10 cellular contexts compared by ENCODE assay signal in genomic region chr19:17436094-17436873, GRCh38. TPM values are rescaled to one million over a fixed set of nuclear protein-coding genes. Genes with fewer than 3 reads are reported as not detected.
"Had no signal": no experiment of that assay in that cellular context is flagged by ENCODE, and none has a peak within 500 bp of the region (broad histone marks: within the 10 kb centered on the region; RNA-seq: fewer than 3 reads in every experiment).

No MANE protein-coding gene starts in this region.

- ATAC-seq: HepG2 had no signal

- H3K36me3 Mint-ChIP-seq: IgD-negative memory B cell had no signal

- H3K4me1 Mint-ChIP-seq: H9, IgD-negative memory B cell had no signal

- H3K9ac ChIP-seq: GM23248 had no signal

- H3K27ac ChIP-seq: GM23248, HL-60 had no signal

- H3K4me3 Mint-ChIP-seq: H9, HFFc6, IgD-negative memory B cell had no signal

- FAIRE-seq: H54, HepG2 had no signal

- H2AFZ ChIP-seq: GM23248 had no signal

- H3K27me3 Mint-ChIP-seq: IgD-negative memory B cell had no signal

- H3K9me3 Mint-ChIP-seq: H9, IgD-negative memory B cell had no signal

- DNase-seq: GM23248, GOT3, H9, HCEC 1CT, HFFc6 had no signal

- H3K27ac Mint-ChIP-seq: H9, HFFc6, IgD-negative memory B cell had no signal

- H3K4me3 ChIP-seq: GM23248 had no signal

RNA-seq across cellular contexts. Expression of gene TMEM221, which starts 12.2 kb away (rescaled TPM):
- total RNA-seq: HFFc6, HT1080 had no signal
- polyA plus RNA-seq: IgD-negative memory B cell had no signal

RNA-seq across cellular contexts. Expression of gene NXNL1, which starts 24.4 kb away (rescaled TPM):
- total RNA-seq: GM23248, H9, HepG2, HFFc6, HT1080 had no signal
- polyA plus RNA-seq: GM23248, HepG2, IgD-negative memory B cell had no signal

RNA-seq across cellular contexts. Expression of gene BST2, which starts 30.9 kb away (rescaled TPM):
- total RNA-seq: GM23248, HT1080 had no signal
